28 cellular contexts compared by ENCODE assay signal in genomic region chr1:186235696-186236095, GRCh38.
"Had no signal": no experiment of that assay in that cellular context is flagged by ENCODE, and none has a peak within 500 bp of the region (broad histone marks: within the 10 kb centered on the region; RNA-seq: fewer than 3 reads in every experiment).

No MANE protein-coding gene starts in this region.

- H3K4me3 Mint-ChIP-seq: natural killer cell; nephron; neural progenitor cell; stimulated activated effector memory CD8-positive, alpha-beta T cell treated with anti-CD3 and anti-CD28 coated beads, Interleukin-12 subunit alpha, Interleukin-12 subunit beta, amount 100 ng/mL, for 72 hours; stimulated activated naive B cell treated with anti-CD40 and anti-IgM and Interleukin-4, amounts not matched to agents 10 μg/mL and 1 μg/mL and 100 μg/mL, for 72 hours; stimulated activated naive CD8-positive, alpha-beta T cell treated with anti-CD3 and anti-CD28 coated beads, Interleukin-15, amount 100 ng/mL, for 72 hours had no signal

- H3K79me2 ChIP-seq: parathyroid adenoma had no signal

- H3K9me3 Mint-ChIP-seq: nephron; neural progenitor cell; stimulated activated effector memory CD8-positive, alpha-beta T cell treated with anti-CD3 and anti-CD28 coated beads, Interleukin-12 subunit alpha, Interleukin-12 subunit beta, amount 100 ng/mL, for 72 hours; stimulated activated naive B cell treated with anti-CD40 and anti-IgM and Interleukin-4, amounts not matched to agents 10 μg/mL and 1 μg/mL and 100 μg/mL, for 72 hours; stimulated activated naive CD8-positive, alpha-beta T cell treated with anti-CD3 and anti-CD28 coated beads, Interleukin-15, amount 100 ng/mL, for 72 hours had no signal

- H3K9ac ChIP-seq: neural progenitor cell, parathyroid adenoma had no signal

- H3K4me2 ChIP-seq: neural progenitor cell had no signal

- H3K27ac Mint-ChIP-seq: natural killer cell; nephron; neural progenitor cell; progenitor cell of endocrine pancreas; stimulated activated effector memory CD8-positive, alpha-beta T cell treated with anti-CD3 and anti-CD28 coated beads, Interleukin-12 subunit alpha, Interleukin-12 subunit beta, amount 100 ng/mL, for 72 hours; stimulated activated naive B cell treated with anti-CD40 and anti-IgM and Interleukin-4, amounts not matched to agents 10 μg/mL and 1 μg/mL and 100 μg/mL, for 72 hours; stimulated activated naive CD8-positive, alpha-beta T cell treated with anti-CD3 and anti-CD28 coated beads, Interleukin-15, amount 100 ng/mL, for 72 hours had no signal

- H3K27me3 ChIP-seq: neural progenitor cell, ovary, right lobe of liver, sigmoid colon, suprapubic skin, testis, tibial artery, transverse colon, upper lobe of left lung, vagina had no signal

- H3K36me3 Mint-ChIP-seq: natural killer cell; neural progenitor cell; stimulated activated effector memory CD8-positive, alpha-beta T cell treated with anti-CD3 and anti-CD28 coated beads, Interleukin-12 subunit alpha, Interleukin-12 subunit beta, amount 100 ng/mL, for 72 hours; stimulated activated naive B cell treated with anti-CD40 and anti-IgM and Interleukin-4, amounts not matched to agents 10 μg/mL and 1 μg/mL and 100 μg/mL, for 72 hours had no signal

- H3K36me3 ChIP-seq: neural progenitor cell, ovary, right lobe of liver, sigmoid colon, suprapubic skin, tibial artery, transverse colon, upper lobe of left lung, vagina had no signal

- H3K4me1 Mint-ChIP-seq: natural killer cell; nephron; neural progenitor cell; stimulated activated effector memory CD8-positive, alpha-beta T cell treated with anti-CD3 and anti-CD28 coated beads, Interleukin-12 subunit alpha, Interleukin-12 subunit beta, amount 100 ng/mL, for 72 hours; stimulated activated naive B cell treated with anti-CD40 and anti-IgM and Interleukin-4, amounts not matched to agents 10 μg/mL and 1 μg/mL and 100 μg/mL, for 72 hours; stimulated activated naive CD8-positive, alpha-beta T cell treated with anti-CD3 and anti-CD28 coated beads, Interleukin-15, amount 100 ng/mL, for 72 hours had no signal

- H3K4me3 ChIP-seq: neural progenitor cell, ovary, psoas muscle, right lobe of liver, sigmoid colon, suprapubic skin, testis, tibial artery, transverse colon, upper lobe of left lung, vagina had no signal

- H3K4me1 ChIP-seq: neural progenitor cell, parathyroid adenoma, psoas muscle, right lobe of liver, sigmoid colon, testis, tibial artery, transverse colon, upper lobe of left lung, vagina had no signal

- DNase-seq: natural killer cell; occipital lobe; ovary; posterior cingulate gyrus; psoas muscle; right cardiac atrium; right lobe of liver; sigmoid colon; small intestine; stimulated activated CD4-positive, alpha-beta T cell treated with anti-CD3 and anti-CD28 coated beads, Interleukin-15, amount 100 ng/mL, for 24 hours; stimulated activated CD4-positive, alpha-beta T cell treated with anti-CD3 and anti-CD28 coated beads, Interleukin-2, amount 100 ng/mL, for 24 hours; stimulated activated CD4-positive, alpha-beta T cell treated with anti-CD3 and anti-CD28 coated beads, Interleukin-2, amount 100 ng/mL, for 48 hours; stimulated activated CD4-positive, alpha-beta T cell treated with anti-CD3 and anti-CD28 coated beads, Interleukin-4, amount 100 ng/mL, for 24 hours; stimulated activated naive B cell treated with anti-CD40 and anti-IgM and Interleukin-4, amounts not matched to agents 10 μg/mL and 1 μg/mL and 100 μg/mL, for 72 hours; stimulated activated naive CD8-positive, alpha-beta T cell treated with anti-CD3 and anti-CD28 coated beads, Interleukin-15, amount 100 ng/mL, for 72 hours; stimulated activated naive CD8-positive, alpha-beta T cell treated with anti-CD3 and anti-CD28 coated beads, Interleukin-15, Interleukin-2, amounts not matched to agents 100 U/mL and 50 U/mL, for 24 hours; substantia nigra; testis; tibial artery; transverse colon; upper lobe of left lung had no signal

- H3K27me3 Mint-ChIP-seq: progenitor cell of endocrine pancreas; stimulated activated naive CD8-positive, alpha-beta T cell treated with anti-CD3 and anti-CD28 coated beads, Interleukin-15, amount 100 ng/mL, for 72 hours had no signal

- H3K9me3 ChIP-seq: ovary, psoas muscle, right lobe of liver, sigmoid colon, suprapubic skin, testis, tibial artery, transverse colon, upper lobe of left lung, vagina had no signal

- H3K27ac ChIP-seq: neural progenitor cell, ovary, parathyroid adenoma, psoas muscle, right lobe of liver, sigmoid colon, suprapubic skin, testis, tibial artery, transverse colon, upper lobe of left lung, vagina had no signal

- H2AFZ ChIP-seq: neural progenitor cell, parathyroid adenoma had no signal

- ATAC-seq: natural killer cell; psoas muscle; right cardiac atrium; right lobe of liver; stimulated activated effector memory CD8-positive, alpha-beta T cell treated with anti-CD3 and anti-CD28 coated beads, Interleukin-12 subunit alpha, Interleukin-12 subunit beta, amount 100 ng/mL, for 72 hours; stimulated activated naive B cell treated with anti-CD40 and anti-IgM and Interleukin-4, amounts not matched to agents 10 μg/mL and 1 μg/mL and 100 μg/mL, for 72 hours; stimulated activated naive CD8-positive, alpha-beta T cell treated with anti-CD3 and anti-CD28 coated beads, Interleukin-15, amount 100 ng/mL, for 72 hours; stimulated activated naive CD8-positive, alpha-beta T cell treated with anti-CD3 and anti-CD28 coated beads, Interleukin-15, Interleukin-2, amounts not matched to agents 100 U/mL and 50 U/mL, for 24 hours had no signal
